In the genomic region with DNA sequence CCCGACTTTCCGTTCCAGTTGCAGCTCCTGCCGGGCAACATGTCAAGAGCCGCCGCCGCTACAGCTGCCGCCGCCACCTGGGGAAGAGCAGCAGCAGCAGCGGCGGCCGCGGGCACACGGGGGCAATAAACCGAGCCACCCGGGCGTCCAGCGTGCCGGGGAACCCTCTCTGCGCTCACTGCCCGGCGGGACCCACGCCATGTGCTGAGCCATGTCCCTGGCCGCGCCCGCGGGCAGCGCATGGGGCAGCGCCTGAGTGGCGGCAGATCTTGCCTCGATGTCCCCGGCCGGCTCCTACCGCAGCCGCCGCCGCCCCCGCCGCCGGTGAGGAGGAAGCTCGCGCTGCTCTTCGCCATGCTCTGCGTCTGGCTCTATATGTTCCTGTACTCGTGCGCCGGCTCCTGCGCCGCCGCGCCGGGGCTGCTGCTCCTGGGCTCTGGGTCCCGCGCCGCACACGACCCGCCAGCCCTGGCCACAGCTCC, we compare ENCODE assay signal across 8 cellular contexts. TPM values are rescaled to one million over a fixed set of nuclear protein-coding genes. Genes with fewer than 3 reads are reported as not detected.
DNase-seq lines count a peak whose midpoint lies in the region; ATAC-seq and TF ChIP-seq lines count a peak whose summit lies in the region.

No MANE protein-coding gene starts in this region.

- no CpG with 5 or more reads among the region's 56 CpGs for WGBS in mammary epithelial cell (ENCODE audit: low coverage, missing lambda C conversion rate)
- 0% methylated on average over 53 of the region's 56 CpGs for WGBS in mesenchymal stem cell

- no peak overlapping the region for H2BK5ac ChIP-seq in mesenchymal stem cell (ENCODE audit: low read depth, low read length, poor library complexity, severe bottlenecking)

- H3K36me3 ChIP-seq in OCI-LY7 (ENCODE audit: insufficient read depth, low read length) (no peaks in the 10 kb centered on the region), mammary epithelial cell (ENCODE audit: insufficient read depth, low read length) (no peaks in the 10 kb centered on the region), mesenchymal stem cell (ENCODE audit: control insufficient read depth in 1 of 2, insufficient read depth in 2 of 2, low read depth in 1 of 2, low read length in 2 of 2) (peaks cover 0 to 4% of the 10 kb centered on the region in 2 experiments)

- H3K4me1 Mint-ChIP-seq in CD14-positive monocyte: peaks cover 67% of the 10 kb centered on the region
- H3K4me1 Mint-ChIP-seq in type B pancreatic cell (ENCODE audit: unreplicated experiment): peaks cover 42% of the 10 kb centered on the region

- H3K27ac ChIP-seq in OCI-LY7 (ENCODE audit: low read depth, low read length, poor library complexity, severe bottlenecking) (no peak overlapping the region), mammary epithelial cell (ENCODE audit: insufficient read depth, low read depth, low read length) (no peak overlapping the region), mesenchymal stem cell (ENCODE audit: low read length, poor library complexity, severe bottlenecking) (no peak overlapping the region)

- H2AFZ ChIP-seq in OCI-LY7 (ENCODE audit: low read length): peak overlapping the region; percentile 59; the same call in 1 of the 2 replicates
- H2AFZ ChIP-seq in mammary epithelial cell (ENCODE audit: low read depth, low read length): peak overlapping the region; percentile 96
- peak overlapping the region; percentile 62 for H2AFZ ChIP-seq in mesenchymal stem cell (ENCODE audit: low read depth, low read length)

- peaks cover 0 to 40% (median 26%) of the 10 kb centered on the region in 7 donors for H3K9me3 Mint-ChIP-seq in CD14-positive monocyte
- no peaks in the 10 kb centered on the region for H3K9me3 Mint-ChIP-seq in type B pancreatic cell

- H3K79me1 ChIP-seq in mesenchymal stem cell (replicated peaks; ENCODE audit: low read length, poor library complexity, severe bottlenecking): no peaks in the 10 kb centered on the region

- peak overlapping the region; percentile 62 to 98 for H3K14ac ChIP-seq in mesenchymal stem cell (ENCODE audit: low read length in 2 of 2)

- peaks cover 18% of the 10 kb centered on the region for H3K27me3 ChIP-seq in mammary epithelial cell (ENCODE audit: insufficient read depth, low read length)
- H3K27me3 ChIP-seq in mesenchymal stem cell (ENCODE audit: control insufficient read depth in 1 of 2, insufficient read depth in 1 of 2, low read length in 2 of 2): peaks cover 0 to 72% of the 10 kb centered on the region in 2 experiments

- H3K27ac Mint-ChIP-seq in CD14-positive monocyte (peak overlapping the region in 5 of 7 donors; percentile 24 to 80 (median 42)), type B pancreatic cell (no peak overlapping the region)

- H4K20me1 ChIP-seq in OCI-LY7 (ENCODE audit: insufficient read depth, low read length): no peaks in the 10 kb centered on the region; the same call in 1 of the 2 replicates
- H4K20me1 ChIP-seq in mammary epithelial cell (ENCODE audit: insufficient read depth, low read length): no peaks in the 10 kb centered on the region

- H3K9ac ChIP-seq in mammary epithelial cell (ENCODE audit: insufficient read depth, low read length): peak overlapping the region; percentile 50
- peak overlapping the region; percentile 95 for H3K9ac ChIP-seq in mesenchymal stem cell (ENCODE audit: low read length)

- peak overlapping the region; percentile 62 for H3K4me3 ChIP-seq in OCI-LY7 (ENCODE audit: low read depth, low read length, poor library complexity, severe bottlenecking)
- H3K4me3 ChIP-seq in mammary epithelial cell (replicated peaks in 1 of 3; ENCODE audit: insufficient read depth in 1 of 3, low read depth in 2 of 3, low read length in 3 of 3): peak overlapping the region; percentile 58 to 73 (median 69)
- peak overlapping the region; percentile 62 to 100 for H3K4me3 ChIP-seq in mesenchymal stem cell (ENCODE audit: insufficient read depth in 1 of 2, low read depth in 1 of 2, low read length in 2 of 2)

- peaks cover 16% of the 10 kb centered on the region for H3K4me1 ChIP-seq in OCI-LY7 (ENCODE audit: insufficient read depth, low read length, poor library complexity, severe bottlenecking)
- H3K4me1 ChIP-seq in mammary epithelial cell (ENCODE audit: insufficient read depth, low read length): peaks cover 32% of the 10 kb centered on the region
- peaks cover 51% of the 10 kb centered on the region for H3K4me1 ChIP-seq in mesenchymal stem cell (ENCODE audit: control insufficient read depth, insufficient read depth, low read depth, low read length)

- peak overlapping the region; percentile 80 to 97 for H3K18ac ChIP-seq in mesenchymal stem cell (ENCODE audit: low read depth in 1 of 2, low read length in 2 of 2)

- no peak for DNase-seq in CD14-positive monocyte (ENCODE audit: low spot score)
- peak; percentile 47 for DNase-seq in OCI-LY7 (ENCODE audit: low spot score)
- DNase-seq in mammary epithelial cell: no peak
- DNase-seq in mesenchymal stem cell: no peak
- peak; percentile 71 for DNase-seq in type B pancreatic cell (ENCODE audit: extremely low spot score, unreplicated experiment)
- DNase-seq in RKO (ENCODE audit: low spot score): no peak
- DNase-seq in pons (ENCODE audit: low spot score): no peak

- BruUV-seq in OCI-LY7 (replicated peaks; lab: Mats Ljungman, UMichigan): no TSS peak
- TSS peak; percentile 21 for BruUV-seq in mammary epithelial cell (replicated peaks; lab: Mats Ljungman, UMichigan)

- H3K36me3 Mint-ChIP-seq in CD14-positive monocyte (peaks cover 7 to 20% of the 10 kb centered on the region in 2 donors), type B pancreatic cell (peaks cover 3% of the 10 kb centered on the region)

- no peak overlapping the region for H2AK5ac ChIP-seq in mesenchymal stem cell (ENCODE audit: low read length, severe bottlenecking)

- peak overlapping the region; percentile 66 for H4K8ac ChIP-seq in mesenchymal stem cell (ENCODE audit: low read length)

- peak overlapping the region; percentile 64 for H2BK120ac ChIP-seq in mesenchymal stem cell (ENCODE audit: low read depth, low read length)

- TF ChIP-seq CTCF in CD14-positive monocyte (IDR thresholded peaks at IDR 0.05): peak; percentile 15
- TF ChIP-seq CTCF in OCI-LY7 (conservative IDR thresholded peaks at IDR 0.05; ENCODE audit: low read length): peak; percentile 46; the same call in 1 of the 2 replicates
- TF ChIP-seq CTCF in mammary epithelial cell (conservative IDR thresholded peaks at IDR 0.05 in 1 of 2, IDR thresholded peaks at IDR 0.05 in 1 of 2; ENCODE audit: extremely low read depth in 1 of 2, insufficient read depth in 1 of 2, low read depth in 1 of 2, low read length in 2 of 2): peak in 1 of 2 donors; percentile 11
- TF ChIP-seq CTCF in type B pancreatic cell (conservative IDR thresholded peaks at IDR 0.05): peak; percentile 27

- CTCF ChIA-PET in OCI-LY7 (lab: Charles Lee; ENCODE audit: unreplicated experiment) (interaction anchor here (0.6 kb wide), 1 partner anchor 22 kb away, joined by 3 read pairs; no protein-coding TSS in a partner anchor), mammary epithelial cell (lab: Charles Lee; ENCODE audit: low non-redundant PET) (interaction anchor here (0.7 to 0.8 kb wide), 3 partner anchors 256 to 885 kb away, joined by 4 to 7 read pairs (median 4); no protein-coding TSS in a partner anchor)

- no peaks in the 10 kb centered on the region for H3K79me2 ChIP-seq in OCI-LY7 (ENCODE audit: insufficient read depth, low read depth, low read length)
- peaks cover 31% of the 10 kb centered on the region for H3K79me2 ChIP-seq in mammary epithelial cell (ENCODE audit: insufficient read depth, low read length)

- in situ Hi-C loops in mammary epithelial cell (cut with MboI; ENCODE audit: low sequenced_read_pairs in 2 of 2): loop anchor here (10.0 to 25.0 kb wide), 4 partner anchors 636 to 964 kb away; no protein-coding TSS in a partner anchor

- peak; percentile 6 for ATAC-seq in GM21723 (IDR thresholded peaks at IDR 0.05; ENCODE audit: unreplicated experiment)

- POLR2A ChIA-PET in OCI-LY7 (lab: Charles Lee): interaction anchor here (0.5 to 1.2 kb wide), 4 partner anchors 258 to 708 kb away, joined by 3 to 5 read pairs (median 3); no protein-coding TSS in a partner anchor

- dilution Hi-C loops in mammary epithelial cell (cut with HindIII; ENCODE audit: low sequenced_read_pairs): no loop called here

- H3K9me2 ChIP-seq in OCI-LY7 (ENCODE audit: insufficient read depth, low read length): no peaks in the 10 kb centered on the region

- intact Hi-C loops in CD14-positive monocyte (cut with micrococcal nuclease): loop anchor here (5.0 to 10.0 kb wide), 11 partner anchors 61 to 964 kb away; a partner anchor contains a TSS
- intact Hi-C loops in OCI-LY7 (cut with micrococcal nuclease; ENCODE audit: unreplicated experiment): loop anchor here (5.0 to 10.0 kb wide), 5 partner anchors 454 to 724 kb away; no protein-coding TSS in a partner anchor
- intact Hi-C loops in mammary epithelial cell (cut with micrococcal nuclease): loop anchor here (2.0 to 10.0 kb wide), 8 partner anchors 97 to 1284 kb away; a partner anchor contains a TSS

- H2BK12ac ChIP-seq in mesenchymal stem cell (ENCODE audit: low read length in 2 of 2): peak overlapping the region; percentile 18 to 87

- peaks cover 67 to 78% (median 78%) of the 10 kb centered on the region in 3 donors for H3K27me3 Mint-ChIP-seq in CD14-positive monocyte (ENCODE audit: low read depth in 3 of 3)
- peaks cover 78% of the 10 kb centered on the region for H3K27me3 Mint-ChIP-seq in type B pancreatic cell

- H3K4me3 Mint-ChIP-seq in CD14-positive monocyte (peak overlapping the region; percentile 95), type B pancreatic cell (peak overlapping the region; percentile 96)

- H2BK15ac ChIP-seq in mesenchymal stem cell (ENCODE audit: low read depth, poor library complexity, severe bottlenecking): peak overlapping the region; percentile 86

- H3K4ac ChIP-seq in mesenchymal stem cell (ENCODE audit: low read depth in 1 of 2, low read length in 2 of 2): peak overlapping the region; percentile 51 to 75

- H3K9me3 ChIP-seq in OCI-LY7 (ENCODE audit: low read length) (no peaks in the 10 kb centered on the region), mammary epithelial cell (replicated peaks; ENCODE audit: insufficient read depth, low read length) (no peaks in the 10 kb centered on the region), mesenchymal stem cell (ENCODE audit: control insufficient read depth, low read length) (no peaks in the 10 kb centered on the region)

- peak overlapping the region; percentile 18 for H4K91ac ChIP-seq in mesenchymal stem cell (ENCODE audit: low read length)

- H3K4me2 ChIP-seq in OCI-LY7 (ENCODE audit: low read length): peak overlapping the region; percentile 73
- peak overlapping the region; percentile 99 for H3K4me2 ChIP-seq in mammary epithelial cell (ENCODE audit: insufficient read depth, low read depth, low read length)
- H3K4me2 ChIP-seq in mesenchymal stem cell (ENCODE audit: low read length, poor library complexity, severe bottlenecking): peak overlapping the region; percentile 96

- peak overlapping the region; percentile 91 to 98 for H3K23ac ChIP-seq in mesenchymal stem cell (ENCODE audit: low read length in 2 of 2)

RNA-seq across cellular contexts. Expression of a gene that starts 0.4 kb away (rescaled TPM):
- polyA plus RNA-seq in CD14-positive monocyte: under 1 TPM; 0.09 to 0.73 TPM
- total RNA-seq in OCI-LY7 (2014; rRNA removed; shearing (Covaris generic)): 0.03 TPM in 1 of 2 replicates, not detected in the other
- 1.6 and 2.0 TPM in 2 replicates for total RNA-seq in OCI-LY7 (2022)
- 10 to 100 TPM in 1 of 2 donors, 1 to 10 TPM in 1; 4.0 to 14.7 TPM for total RNA-seq in mammary epithelial cell
- 1.5 TPM for polyA plus RNA-seq in mammary epithelial cell
- 0.98 TPM for polyA minus RNA-seq in mammary epithelial cell
- 16.0 TPM for polyA plus RNA-seq in mesenchymal stem cell (2013, experiment 1 of 2)
- 15.8 TPM for polyA plus RNA-seq in mesenchymal stem cell (2013, experiment 2 of 2)
- 6.6 and 12.9 TPM in 2 replicates for total RNA-seq in type B pancreatic cell (ENCODE audit: low replicate concordance)

Comparison
In these comparisons a context has a peak if more than half of its experiments do, and no peak if none do; other contexts are left out.
1. DNase-seq: peak in OCI-LY7 (single experiment) and type B pancreatic cell (single experiment); none in CD14-positive monocyte (single experiment), mammary epithelial cell (single experiment), mesenchymal stem cell (single experiment), RKO (single experiment) and pons (single experiment).
2. Peak in every context shown above with its lines, with median percentiles within 50 percentile points of each other: H2AFZ ChIP-seq, H3K4me2 ChIP-seq and H3K4me3 ChIP-seq.